Comparison of ENCODE assay signal across 7 cellular contexts in genomic region chr13:98423417-98423816, GRCh38.
"Had no signal": no experiment of that assay in that cellular context is flagged by ENCODE, and none has a peak within 500 bp of the region (broad histone marks: within the 10 kb centered on the region; RNA-seq: fewer than 3 reads in every experiment).

No MANE protein-coding gene starts in this region.

- H3K36me3 ChIP-seq: HAP-1 had no signal

- H3K4me3 ChIP-seq: GM23338, HAP-1, K562 had no signal

- H3K4me1 ChIP-seq: HAP-1 had no signal

- ATAC-seq: GM23338, HCT116, K562 had no signal

- DNase-seq: H7, HFFc6, IMR-90 had no signal

- H3K9me3 ChIP-seq: HAP-1 had no signal

- H3K4me3 Mint-ChIP-seq: GM23338, HFFc6 had no signal

- H3K9me3 Mint-ChIP-seq: GM23338, HFFc6 had no signal

- H3K27ac Mint-ChIP-seq: GM23338, HFFc6 had no signal

- H3K4me1 Mint-ChIP-seq: GM23338 had no signal
